8 cellular contexts compared by ENCODE assay signal in the genomic region with DNA sequence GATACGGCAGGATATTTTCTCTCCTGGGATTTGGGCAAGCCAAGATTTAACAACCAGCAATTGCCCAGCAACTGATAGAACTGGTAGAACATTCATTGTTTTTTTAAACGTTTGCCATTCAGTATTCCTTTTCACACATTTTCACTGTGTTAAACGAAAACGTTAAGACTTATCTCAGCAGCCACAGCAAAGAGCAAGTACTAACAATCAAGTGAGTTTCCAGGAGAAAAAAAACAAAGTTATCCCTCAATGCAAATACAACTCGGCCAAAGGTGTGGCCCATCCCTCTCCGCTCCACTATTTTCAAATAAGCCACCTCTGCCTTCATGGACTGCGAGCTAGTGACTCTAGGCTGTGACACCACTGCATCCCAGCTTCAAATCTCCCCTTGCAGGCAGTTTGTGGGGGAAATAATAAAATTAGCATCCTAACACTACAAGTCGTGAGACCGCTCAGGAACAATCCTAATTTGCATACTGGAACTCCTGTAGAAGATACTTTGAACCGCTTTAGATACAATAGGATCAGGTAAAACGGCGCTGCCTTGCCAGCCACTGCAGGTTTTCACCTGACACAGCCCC. TPM values are rescaled to one million over a fixed set of nuclear protein-coding genes. Genes with fewer than 3 reads are reported as not detected.
DNase-seq lines count a peak whose midpoint lies in the region; TF ChIP-seq lines count a peak whose summit lies in the region.

No MANE protein-coding gene starts in this region.

- no CpG with 5 or more reads among the region's 12 CpGs for WGBS in H9 (ENCODE audit: extremely low coverage, insufficient read length, low lambda C conversion rate)
- 5% methylated on average over 12 of the region's 12 CpGs for WGBS in prostate gland

- H3K4me1 Mint-ChIP-seq in H9 = peaks cover 31 to 37% of the 10 kb centered on the region in 2 experiments

- H4K8ac ChIP-seq in H9 (replicated peaks; ENCODE audit: insufficient read length, low read depth, low read length) = no peak overlapping the region

- TF ChIP-seq POLR2A in prostate gland (IDR thresholded peaks at IDR 0.05) = no peak

- intact Hi-C loops in prostate gland (cut with DNase I) = no loop called here

- H3K27me3 Mint-ChIP-seq in H9 (ENCODE audit: low read depth) = peaks cover 4% of the 10 kb centered on the region; the same call in 1 of the 2 replicates

- H3K9me3 ChIP-seq in H9 (ENCODE audit: control insufficient read depth, low read depth, low read length) = no peaks in the 10 kb centered on the region
- no peaks in the 10 kb centered on the region for H3K9me3 ChIP-seq in SJCRH30 (replicated peaks)
- H3K9me3 ChIP-seq in prostate gland = no peaks in the 10 kb centered on the region

- no peaks in the 10 kb centered on the region for H3K79me2 ChIP-seq in H9 (ENCODE audit: insufficient read depth, low read length)

- H3K56ac ChIP-seq in H9 (ENCODE audit: insufficient read length, low read depth, low read length) = no peak overlapping the region

- peaks cover 0 to 3% of the 10 kb centered on the region in 2 experiments; a peak in 2 of 5 replicates for H3K9me3 Mint-ChIP-seq in H9

- H3K23me2 ChIP-seq in H9 (ENCODE audit: insufficient read length, low read depth, low read length, poor library complexity, severe bottlenecking) = peaks cover 9% of the 10 kb centered on the region

- H2BK12ac ChIP-seq in H9 (ENCODE audit: insufficient read length, low read depth, low read length) = no peak overlapping the region

- H2BK120ac ChIP-seq in H9 (ENCODE audit: low read depth, low read length, poor library complexity, severe bottlenecking) = no peak overlapping the region

- H2BK15ac ChIP-seq in H9 (ENCODE audit: low read depth, low read length) = no peak overlapping the region

- peak overlapping the region; percentile 69 for H3K4me3 ChIP-seq in GM06990 (replicated peaks; ENCODE audit: low read depth, low read length)
- H3K4me3 ChIP-seq in SJCRH30 = peak overlapping the region; percentile 65
- H3K4me3 ChIP-seq in prostate gland = peak overlapping the region; percentile 75 to 83

- H3K4ac ChIP-seq in H9 (ENCODE audit: low read depth, low read length) = no peak overlapping the region

- H4K20me1 ChIP-seq in H9 (ENCODE audit: control insufficient read depth, insufficient read depth, insufficient read length) = no peaks in the 10 kb centered on the region

- H3K36me3 ChIP-seq in GM06990 (ENCODE audit: control insufficient read depth, insufficient read depth, low read length) (no peaks in the 10 kb centered on the region), SJCRH30 (no peaks in the 10 kb centered on the region), prostate gland (no peaks in the 10 kb centered on the region)

- H2AK5ac ChIP-seq in H9 (ENCODE audit: insufficient read length, low read length) = no peak overlapping the region

- no peak overlapping the region for H3K23ac ChIP-seq in H9 (ENCODE audit: insufficient read length, low read depth, low read length)

- peaks cover 2% of the 10 kb centered on the region for H3K79me1 ChIP-seq in H9 (ENCODE audit: insufficient read depth, low read depth, low read length, poor library complexity, severe bottlenecking)

- H4K91ac ChIP-seq in H9 (ENCODE audit: insufficient read length, low read depth, low read length) = no peak overlapping the region

- DNase-seq in GM06990 (ENCODE audit: extremely low read depth, insufficient read length) (no peak), H9 (no peak), SJCRH30 (no peak), fibroblast of peridontal ligament (ENCODE audit: extremely low read depth) (peak; percentile 12), prostate gland (ENCODE audit: low spot score) (no peak), C1 segment of cervical spinal cord (lab: John Stamatoyannopoulos, UW) (no peak), NCI-H1417 treated with DMSO at 0.1 percent for 48 hours (lab: John Stamatoyannopoulos, UW) (no peak), SKM-1 treated with dmso at 0.1 percent for 144 hours (lab: John Stamatoyannopoulos, UW; ENCODE audit: unreplicated experiment) (no peak)

- peak overlapping the region; percentile 87 for H3K4me2 ChIP-seq in H9 (ENCODE audit: insufficient read depth, insufficient read length, low read length)

- H3K9ac ChIP-seq in H9 (ENCODE audit: extremely low read depth, insufficient read length, low read length) = no peak overlapping the region

- peak overlapping the region; percentile 81 to 89 for H3K4me3 Mint-ChIP-seq in H9

- H3K18ac ChIP-seq in H9 (ENCODE audit: insufficient read length, low read depth, low read length) = no peak overlapping the region

- no peaks in the 10 kb centered on the region; a peak in 2 of 7 replicates for H3K36me3 Mint-ChIP-seq in H9 (ENCODE audit: insufficient read depth in 1 of 3, low read depth in 3 of 3)

- no peak overlapping the region for H4K5ac ChIP-seq in H9 (ENCODE audit: insufficient read length, low read depth, low read length)

- peak overlapping the region in 2 of 3 experiments; percentile 25 to 78; a peak in 2 of 7 replicates for H3K27ac Mint-ChIP-seq in H9

- H3K4me1 ChIP-seq in H9 (ENCODE audit: insufficient read depth, low read length) (no peaks in the 10 kb centered on the region; the same call in 1 of the 2 replicates), SJCRH30 (peaks cover 8% of the 10 kb centered on the region; the same call in 1 of the 2 replicates), prostate gland (replicated peaks) (no peaks in the 10 kb centered on the region)

- H2AFZ ChIP-seq in H9 (ENCODE audit: low read length) = peak overlapping the region; percentile 87

- H3K14ac ChIP-seq in H9 (ENCODE audit: insufficient read depth, low read length) = no peak overlapping the region

- no peak overlapping the region for H2BK20ac ChIP-seq in H9 (ENCODE audit: low read depth, low read length, poor library complexity, severe bottlenecking)

- H3K27me3 ChIP-seq in GM06990 (replicated peaks; ENCODE audit: control insufficient read depth, insufficient read depth, low read length) (no peaks in the 10 kb centered on the region), H9 (ENCODE audit: insufficient read depth, low read length) (no peaks in the 10 kb centered on the region), SJCRH30 (no peaks in the 10 kb centered on the region), prostate gland (replicated peaks; ENCODE audit: insufficient read depth) (no peaks in the 10 kb centered on the region)

- no peak overlapping the region for H3K27ac ChIP-seq in H9 (ENCODE audit: insufficient read length, low read depth, low read length)
- no peak overlapping the region for H3K27ac ChIP-seq in SJCRH30
- peak overlapping the region; percentile 35 to 63 for H3K27ac ChIP-seq in prostate gland

- H3T11ph ChIP-seq in H9 (ENCODE audit: low read length) = no peak overlapping the region

- H2BK5ac ChIP-seq in H9 (ENCODE audit: insufficient read length, low read length) = no peak overlapping the region

- TF ChIP-seq CTCF in GM06990 (IDR thresholded peaks at IDR 0.05; ENCODE audit: insufficient read depth, low read length, poor library complexity, severe bottlenecking) = no peak
- no peak for TF ChIP-seq CTCF in H9 (conservative IDR thresholded peaks at IDR 0.05)
- TF ChIP-seq CTCF in prostate gland (IDR thresholded peaks at IDR 0.05) = no peak

RNA-seq across cellular contexts. Expression of a gene that starts 0.4 kb away (rescaled TPM):
- 8.7 and 9.1 TPM in 2 replicates for total RNA-seq in H9 (2021)
- 7.3 and 8.9 TPM in 2 replicates for total RNA-seq in SJCRH30 (2014; rRNA removed; shearing (Covaris generic))
- total RNA-seq in prostate gland = 1 to 10 TPM; 4.3 to 4.9 TPM

Comparison
In these comparisons a context has a peak if more than half of its experiments do, and no peak if none do; other contexts are left out.
1. H3K27ac ChIP-seq: peak in prostate gland (2 of 2); none in H9 (single experiment) and SJCRH30 (single experiment).
2. Peak in every context shown above with its lines, with median percentiles within 50 percentile points of each other: H3K4me3 ChIP-seq.